ENCODE assay signal across 8 cellular contexts in genomic region chr10:24513155-24513554, GRCh38.
DNase-seq lines count a peak whose midpoint lies in the region; ATAC-seq and TF ChIP-seq lines count a peak whose summit lies in the region.

No MANE protein-coding gene starts in this region.

- H3K36me3 ChIP-seq in WERI-Rb-1 = no peaks in the 10 kb centered on the region

- no peak overlapping the region for H3K4me3 ChIP-seq in WERI-Rb-1 (ENCODE audit: low read depth, low read length)

- DNase-seq in AG08396 (ENCODE audit: low spot score) (peak; percentile 29), WERI-Rb-1 (peak; percentile 15), inferior parietal cortex (ENCODE audit: extremely low spot score) (peak; percentile 20), NCI-H128 (lab: John Stamatoyannopoulos, UW; ENCODE audit: unreplicated experiment) (no peak), occipital lobe (lab: John Stamatoyannopoulos, UW) (no peak), T-helper 2 cell (no peak)

- no peak overlapping the region for H3K27ac ChIP-seq in WERI-Rb-1

- H3K9me3 ChIP-seq in WERI-Rb-1 (ENCODE audit: severe bottlenecking) = no peaks in the 10 kb centered on the region

- TF ChIP-seq CTCF in GM12874 (IDR thresholded peaks at IDR 0.05; ENCODE audit: insufficient read depth, low read depth, low read length) = 0 out of 2 replicates have a peak, but pooled peaks have one; percentile 3
- TF ChIP-seq CTCF in WERI-Rb-1 (IDR thresholded peaks at IDR 0.05; ENCODE audit: low read depth, low read length) = peak; percentile 41; the same call in 1 of the 2 replicates

- ATAC-seq in HG03460 (IDR thresholded peaks at IDR 0.05; ENCODE audit: unreplicated experiment) = no peak

- H3K27me3 ChIP-seq in WERI-Rb-1 (ENCODE audit: insufficient read depth, low read depth, severe bottlenecking) = no peaks in the 10 kb centered on the region

Comparison
In these comparisons a context has a peak if more than half of its experiments do, and no peak if none do; other contexts are left out.
1. DNase-seq: peak in AG08396 (single experiment), WERI-Rb-1 (single experiment) and inferior parietal cortex (single experiment); none in NCI-H128 (single experiment), occipital lobe (single experiment) and T-helper 2 cell (0 of 5).